20 cellular contexts compared by ENCODE assay signal in the genomic region with DNA sequence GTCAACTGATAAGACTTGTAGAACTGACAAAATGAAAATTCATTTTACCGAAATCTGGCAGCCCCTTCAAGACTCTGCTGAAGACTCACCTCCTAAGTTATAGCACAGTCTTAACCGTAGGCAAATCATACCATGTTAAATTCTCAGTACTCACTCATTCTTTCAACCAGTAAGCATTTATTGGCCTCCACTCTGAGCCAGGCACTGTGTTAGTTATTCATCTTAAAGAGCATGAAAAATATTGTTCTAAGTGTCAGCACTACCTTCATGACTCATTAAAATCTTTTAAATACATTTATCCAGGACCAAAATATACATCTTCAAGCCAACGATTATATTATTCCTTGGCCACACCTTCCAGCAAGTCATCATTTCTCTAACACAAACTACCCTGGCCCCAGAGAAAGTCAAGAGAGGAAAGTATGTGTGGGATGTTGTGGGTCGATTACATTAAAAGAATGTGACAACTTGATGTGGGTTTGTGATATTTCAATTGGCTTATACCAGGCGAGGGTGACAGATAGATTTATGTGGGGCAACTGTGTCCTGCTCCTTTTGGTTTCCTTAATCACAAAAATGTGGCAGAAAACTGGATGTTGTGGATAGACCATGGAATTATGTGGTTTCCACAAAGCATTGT.
"Had no signal": no experiment of that assay in that cellular context is flagged by ENCODE, and none has a peak within 500 bp of the region (broad histone marks: within the 10 kb centered on the region; RNA-seq: fewer than 3 reads in every experiment).

No MANE protein-coding gene starts in this region.

- H3K9me3 ChIP-seq: lower lobe of right lung, ovary, suprapubic skin had no signal

- H3K4me1 ChIP-seq: lower lobe of right lung had no signal

- H3K4me3 Mint-ChIP-seq: activated naive CD8-positive, alpha-beta T cell; activated T-cell treated with anti-CD3 and anti-CD28 coated beads, Interleukin-2, amount 50 U/mL, for 72 hours; neural progenitor cell had no signal

- H3K9ac ChIP-seq: neural progenitor cell had no signal

- H3K9me3 Mint-ChIP-seq: activated T-cell treated with anti-CD3 and anti-CD28 coated beads, Interleukin-2, amount 50 U/mL, for 72 hours; neural progenitor cell had no signal

- H3K27me3 ChIP-seq: neural progenitor cell, ovary had no signal

- H3K27ac ChIP-seq: epithelial cell of prostate, lower lobe of right lung, neural progenitor cell, ovary, skin epidermis, suprapubic skin had no signal

- H3K36me3 ChIP-seq: lower lobe of right lung, neural progenitor cell, ovary, suprapubic skin had no signal

- ATAC-seq: left cardiac atrium, SK-N-SH treated with all-trans-retinoic acid at 6 μM for 48 hours had no signal

- H2AFZ ChIP-seq: neural progenitor cell had no signal

- DNase-seq: activated CD4-positive, alpha-beta T cell treated with anti-CD3 and anti-CD28 coated beads, Interleukin-2, amount 50 U/mL, for 48 hours; activated CD4-positive, CD25-positive, alpha-beta regulatory T cell treated with anti-CD3 and anti-CD28 coated beads, Interleukin-2, amount 50 U/mL, for 72 hours; activated CD8-positive, alpha-beta memory T cell treated with anti-CD3 and anti-CD28 coated beads, Interleukin-2, amount 50 U/mL, for 4 hours; activated gamma-delta T cell treated with Interleukin-2 at 50 U/mL for 16 hours; activated T-cell treated with anti-CD3 and anti-CD28 coated beads, Interleukin-2, amount 50 U/mL, for 72 hours; dermis blood vessel endothelial cell; left cardiac atrium; lower lobe of right lung; ovary; retina; stimulated activated CD4-positive, alpha-beta T cell treated with anti-CD3 and anti-CD28 coated beads, Interleukin-4, amount 100 ng/mL, for 4 hours; stimulated activated CD8-positive, alpha-beta memory T cell treated with anti-CD3 and anti-CD28 coated beads, Interleukin-4, amount 100 ng/mL, for 48 hours; stimulated activated naive CD4-positive, alpha-beta T cell treated with Interleukin-2 at 50 U/mL for 16 hours; trophoblast cell had no signal

- H3K36me3 Mint-ChIP-seq: activated naive CD8-positive, alpha-beta T cell; neural progenitor cell had no signal

- H3K4me2 ChIP-seq: neural progenitor cell had no signal

- H3K27ac Mint-ChIP-seq: activated naive CD8-positive, alpha-beta T cell; activated T-cell treated with anti-CD3 and anti-CD28 coated beads, Interleukin-2, amount 50 U/mL, for 72 hours; neural progenitor cell had no signal

- H3K4me3 ChIP-seq: lower lobe of right lung, neural progenitor cell, ovary, skin epidermis, suprapubic skin had no signal
